In the genomic region with DNA sequence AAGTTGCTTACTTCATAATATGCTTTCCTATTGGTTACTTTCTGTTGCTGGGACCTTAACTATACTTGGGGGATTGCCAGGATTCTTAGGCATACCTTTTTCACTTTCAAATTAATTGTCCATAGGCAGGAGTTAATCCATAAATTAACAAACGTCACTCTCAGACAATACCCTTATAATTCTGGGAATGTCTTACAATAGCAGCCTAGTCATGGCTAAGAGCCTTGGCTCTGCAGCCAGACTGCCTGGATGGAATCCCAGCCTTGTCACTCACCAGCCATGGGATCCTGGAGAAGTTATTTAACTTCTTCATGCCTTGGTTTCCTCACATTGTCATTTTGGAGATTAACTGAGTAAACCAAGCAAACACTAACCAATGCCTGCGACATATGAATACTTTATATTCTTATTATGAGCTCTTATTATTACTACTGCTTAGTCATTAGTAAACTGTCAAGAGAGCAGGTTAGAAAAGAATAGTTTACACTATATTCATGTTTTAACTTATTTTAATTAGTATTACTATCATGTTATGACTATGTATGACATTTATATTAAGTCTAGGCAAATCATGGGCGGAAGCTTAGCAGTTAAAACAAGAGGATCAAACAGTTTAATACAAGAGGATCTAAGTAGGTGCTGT, we compare ENCODE assay signal across 14 cellular contexts. TPM values are rescaled to one million over a fixed set of nuclear protein-coding genes. Genes with fewer than 3 reads are reported as not detected.
DNase-seq lines count a peak whose midpoint lies in the region; ATAC-seq and TF ChIP-seq lines count a peak whose summit lies in the region.
"Had no signal": no experiment of that assay in that cellular context is flagged by ENCODE, and none has a peak within 500 bp of the region (broad histone marks: within the 10 kb centered on the region; RNA-seq: fewer than 3 reads in every experiment).

No MANE protein-coding gene starts in this region.

- peaks cover 0 to 8% (median 0%) of the 10 kb centered on the region in 7 donors for H3K9me3 Mint-ChIP-seq in CD4-positive, CD25-positive, alpha-beta regulatory T cell

- in situ Hi-C loops in HAP-1 (cut with MboI; ENCODE audit: low sequenced_read_pairs): no loop called here

- peak overlapping the region; percentile 5 to 83 (median 68) for H3K27ac Mint-ChIP-seq in CD4-positive, CD25-positive, alpha-beta regulatory T cell
- H3K27ac Mint-ChIP-seq: activated naive CD8-positive, alpha-beta T cell treated with anti-CD3 and anti-CD28 coated beads, Interleukin-2, amount 50 U/mL, for 24 hours had no signal

- 66% methylated on average over 3 of the region's 3 CpGs for WGBS in prostate gland

- no peaks in the 10 kb centered on the region for H3K27me3 Mint-ChIP-seq in CD4-positive, CD25-positive, alpha-beta regulatory T cell
- H3K27me3 Mint-ChIP-seq: activated naive CD8-positive, alpha-beta T cell treated with anti-CD3 and anti-CD28 coated beads, Interleukin-2, amount 50 U/mL, for 24 hours had no signal

- no peaks in the 10 kb centered on the region for H3K27me3 ChIP-seq in CD4-positive, CD25-positive, alpha-beta regulatory T cell (ENCODE audit: control insufficient read depth, insufficient read depth, low read length)
- no peaks in the 10 kb centered on the region for H3K27me3 ChIP-seq in HAP-1 (ENCODE audit: low read depth)
- no peaks in the 10 kb centered on the region for H3K27me3 ChIP-seq in prostate gland (replicated peaks; ENCODE audit: insufficient read depth)
- H3K27me3 ChIP-seq: BE2C, SJCRH30 had no signal

- no peak overlapping the region for H3K27ac ChIP-seq in CD4-positive, CD25-positive, alpha-beta regulatory T cell (ENCODE audit: insufficient read depth, low read length, poor library complexity, severe bottlenecking)
- no peak overlapping the region for H3K27ac ChIP-seq in prostate gland
- H3K27ac ChIP-seq: SJCRH30 had no signal

- H3K36me3 Mint-ChIP-seq in CD4-positive, CD25-positive, alpha-beta regulatory T cell: peaks cover 64% of the 10 kb centered on the region

- peaks cover 33% of the 10 kb centered on the region for H3K36me3 ChIP-seq in CD4-positive, CD25-positive, alpha-beta regulatory T cell (ENCODE audit: control insufficient read depth, insufficient read depth, low read length)
- H3K36me3 ChIP-seq in HAP-1 (replicated peaks) (peaks cover 21% of the 10 kb centered on the region), prostate gland (no peaks in the 10 kb centered on the region)

- TF ChIP-seq CTCF in prostate gland (IDR thresholded peaks at IDR 0.05): no peak

- intact Hi-C loops in prostate gland (cut with DNase I): no loop called here

- peaks cover 13 to 40% (median 26%) of the 10 kb centered on the region in 4 donors for H3K4me1 Mint-ChIP-seq in CD4-positive, CD25-positive, alpha-beta regulatory T cell

- no peak overlapping the region for H3K4me3 ChIP-seq in CD4-positive, CD25-positive, alpha-beta regulatory T cell (ENCODE audit: low read depth, low read length)
- H3K4me3 ChIP-seq in HAP-1: no peak overlapping the region
- no peak overlapping the region for H3K4me3 ChIP-seq in prostate gland
- H3K4me3 ChIP-seq: SJCRH30 had no signal

- H3K4me3 Mint-ChIP-seq in CD4-positive, CD25-positive, alpha-beta regulatory T cell: no peak overlapping the region
- H3K4me3 Mint-ChIP-seq: activated naive CD8-positive, alpha-beta T cell treated with anti-CD3 and anti-CD28 coated beads, Interleukin-2, amount 50 U/mL, for 24 hours had no signal

- H3K4me1 ChIP-seq in CD4-positive, CD25-positive, alpha-beta regulatory T cell (ENCODE audit: control insufficient read depth, insufficient read depth, low read length, poor library complexity, severe bottlenecking): no peaks in the 10 kb centered on the region
- H3K4me1 ChIP-seq in HAP-1 (peaks cover 25% of the 10 kb centered on the region), prostate gland (replicated peaks) (no peaks in the 10 kb centered on the region)
- H3K4me1 ChIP-seq: BE2C, SJCRH30 had no signal

- DNase-seq in CD4-positive, CD25-positive, alpha-beta regulatory T cell: no peak
- DNase-seq in HAP-1 (ENCODE audit: low spot score in 2 of 2) (peak; percentile 68 to 93), midbrain (lab: John Stamatoyannopoulos, UW) (peak; percentile 24), DMS 273 (lab: John Stamatoyannopoulos, UW; ENCODE audit: unreplicated experiment) (no peak), AG08396 (ENCODE audit: low spot score) (no peak), prostate gland (ENCODE audit: low spot score) (no peak)
- DNase-seq: activated CD8-positive, alpha-beta memory T cell treated with anti-CD3 and anti-CD28 coated beads, Interleukin-2, amount 50 U/mL, for 4 hours; activated naive CD8-positive, alpha-beta T cell treated with anti-CD3 and anti-CD28 coated beads, Interleukin-2, amount 50 U/mL, for 24 hours; BE2C; DND-41; NCI-H1048; SJCRH30 had no signal

- ATAC-seq in CD4-positive, CD25-positive, alpha-beta regulatory T cell (ENCODE audit: low read depth in 2 of 2): no peak
- ATAC-seq in esophagus mucosa (peak; percentile 69), HG02798 (IDR thresholded peaks at IDR 0.05; ENCODE audit: poor library complexity, unreplicated experiment) (no peak)

- H3K9me3 ChIP-seq in CD4-positive, CD25-positive, alpha-beta regulatory T cell (ENCODE audit: control insufficient read depth in 2 of 2, low read length in 2 of 2): no peaks in the 10 kb centered on the region
- H3K9me3 ChIP-seq in HAP-1 (peaks cover 5% of the 10 kb centered on the region; the same call in 1 of the 2 replicates), prostate gland (no peaks in the 10 kb centered on the region)
- H3K9me3 ChIP-seq: BE2C had no signal

- TF ChIP-seq POLR2A in prostate gland (IDR thresholded peaks at IDR 0.05): no peak

RNA-seq across cellular contexts. Expression of a gene that starts 29.0 kb away (rescaled TPM):
- total RNA-seq in CD4-positive, CD25-positive, alpha-beta regulatory T cell: 19.2 TPM
- 10 to 100 TPM; 56.4 to 59.3 (median 57.6) TPM for polyA plus RNA-seq in CD4-positive, CD25-positive, alpha-beta regulatory T cell
- total RNA-seq in esophagus mucosa (24.4 TPM), prostate gland (10 to 100 TPM; 37.4 to 69.5 TPM)

Comparison
In these comparisons a context has a peak if more than half of its experiments do, and no peak if none do; other contexts are left out.
1. DNase-seq: peak in HAP-1 (2 of 2) and midbrain (single experiment); none in CD4-positive, CD25-positive, alpha-beta regulatory T cell (0 of 3), DMS 273 (single experiment), AG08396 (single experiment) and prostate gland (single experiment).